Comparison of ENCODE assay signal across 2 cellular contexts in the genomic region with DNA sequence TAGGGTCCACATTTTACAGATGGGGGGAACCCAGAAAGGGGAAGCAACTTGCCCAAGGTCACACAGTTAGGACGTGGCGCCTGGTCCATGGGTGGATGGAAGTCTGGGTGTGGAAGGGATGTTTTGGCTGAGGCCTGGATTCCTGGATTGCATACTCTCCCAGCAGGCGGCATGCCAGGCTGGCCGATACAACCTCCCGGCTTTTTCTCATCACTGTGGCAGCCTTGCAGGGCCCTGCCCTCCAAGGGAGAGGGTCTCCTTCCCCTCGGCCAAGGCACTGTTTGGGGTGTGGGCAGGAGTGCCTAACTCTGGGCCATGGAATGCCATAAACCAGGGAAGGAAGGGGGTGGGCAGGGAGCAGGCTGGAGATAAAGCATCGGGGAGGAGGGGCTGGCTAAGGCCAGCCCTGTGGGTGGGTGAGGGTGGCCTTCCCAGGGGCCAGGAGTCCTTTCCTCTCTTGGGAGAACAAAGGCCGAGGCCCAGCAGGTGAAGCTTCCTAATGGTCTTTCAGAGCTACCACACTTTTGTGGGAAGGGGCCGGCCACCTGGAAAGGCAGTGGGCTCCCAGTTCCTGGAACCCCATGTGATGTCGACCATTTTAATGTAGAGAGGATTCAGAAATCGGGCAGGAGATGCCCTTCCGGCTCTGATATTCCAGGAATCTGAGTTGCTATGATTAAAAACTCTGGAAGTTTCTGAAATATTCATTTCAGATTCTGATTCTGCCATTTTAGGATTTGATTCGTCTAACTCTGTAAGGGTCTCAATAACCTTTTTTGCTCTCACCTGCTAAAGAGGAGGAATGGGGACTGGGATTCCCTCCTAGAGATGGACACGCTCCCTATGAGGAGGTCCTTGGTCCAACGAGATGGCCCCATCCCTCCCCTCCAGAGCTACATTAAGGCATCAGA.
TF ChIP-seq lines count a peak whose summit lies in the region.

No MANE protein-coding gene starts in this region.

TF ChIP-seq in A549, 52 proteins besides CTCF, POLR2A, EP300 and RAD21:
- TF ChIP-seq RNF2 (IDR thresholded peaks at IDR 0.05; ENCODE audit: borderline replicate concordance, low read depth): no peak
- TF ChIP-seq KDM1A (IDR thresholded peaks at IDR 0.05; ENCODE audit: low read depth): no peak
- TF ChIP-seq EHMT2 (IDR thresholded peaks at IDR 0.05; ENCODE audit: low read depth): no peak
- no peak for TF ChIP-seq FOSB (CRISPR knock-in tag; IDR thresholded peaks at IDR 0.05)
- no peak for TF ChIP-seq HOXB13 (CRISPR knock-in tag; IDR thresholded peaks at IDR 0.05; ENCODE audit: low read depth)
- no peak for TF ChIP-seq HOXB5 (CRISPR knock-in tag; IDR thresholded peaks at IDR 0.05)
- no peak for TF ChIP-seq RCOR1 (IDR thresholded peaks at IDR 0.05; ENCODE audit: low read depth, low read length)
- TF ChIP-seq CBX8 (IDR thresholded peaks at IDR 0.05): no peak
- no peak for TF ChIP-seq NPAS2 (CRISPR knock-in tag; IDR thresholded peaks at IDR 0.05; ENCODE audit: borderline replicate concordance)
- no peak for TF ChIP-seq GATA3 (IDR thresholded peaks at IDR 0.05; ENCODE audit: borderline replicate concordance)
- no peak for TF ChIP-seq BHLHE40 (IDR thresholded peaks at IDR 0.05; ENCODE audit: low read depth, low read length)
- no peak for TF ChIP-seq POLR2AphosphoS2 (conservative IDR thresholded peaks at IDR 0.05; ENCODE audit: low read length)

TF ChIP-seq in HCT116, 20 proteins besides CTCF, POLR2A, EP300 and RAD21:
- TF ChIP-seq REST (IDR thresholded peaks at IDR 0.05; ENCODE audit: low read depth) (no peak), CEBPB (IDR thresholded peaks at IDR 0.05; ENCODE audit: low read depth) (no peak), EZH2phosphoT487 (IDR thresholded peaks at IDR 0.05; ENCODE audit: borderline replicate concordance) (no peak), YY1 (IDR thresholded peaks at IDR 0.05; ENCODE audit: extremely low read depth, insufficient replicate concordance, low read depth, low read length) (no peak)
